In genomic region chr11:115931684-115932083, GRCh38 we compare ENCODE assay signal across 16 cellular contexts.
"Had no signal": no experiment of that assay in that cellular context is flagged by ENCODE, and none has a peak within 500 bp of the region (broad histone marks: within the 10 kb centered on the region; RNA-seq: fewer than 3 reads in every experiment).

No MANE protein-coding gene starts in this region.

- DNase-seq: activated CD4-positive, alpha-beta T cell treated with anti-CD3 and anti-CD28 coated beads for 36 hours; activated CD8-positive, alpha-beta T cell treated with anti-CD3 and anti-CD28 coated beads, Interleukin-2, amount 10 ng/mL, durations not matched to agents 7 days and 5 days; activated naive CD4-positive, alpha-beta T cell treated with Interleukin-2 at 50 U/mL for 16 hours; activated naive CD8-positive, alpha-beta T cell treated with anti-CD3 and anti-CD28 coated beads, Interleukin-2, amount 50 U/mL, for 24 hours; foreskin keratinocyte; nephron progenitor cell; sigmoid colon; stimulated activated naive CD8-positive, alpha-beta T cell treated with anti-CD3 and anti-CD28 coated beads, Interleukin-15, Interleukin-2, amounts not matched to agents 100 U/mL and 50 U/mL, for 24 hours; T1000 had no signal

- H3K9me3 ChIP-seq: ascending aorta, heart left ventricle, sigmoid colon, suprapubic skin had no signal

- H3K36me3 ChIP-seq: ascending aorta, heart left ventricle, sigmoid colon, suprapubic skin had no signal

- ATAC-seq: activated CD4-positive, alpha-beta T cell treated with anti-CD3 and anti-CD28 coated beads for 36 hours; activated CD8-positive, alpha-beta T cell treated with anti-CD3 and anti-CD28 coated beads, Interleukin-2, amount 10 ng/mL, durations not matched to agents 7 days and 5 days; activated naive CD8-positive, alpha-beta T cell treated with anti-CD3 and anti-CD28 coated beads, Interleukin-2, amount 50 U/mL, for 24 hours; foreskin keratinocyte; left lobe of liver; stimulated activated naive CD8-positive, alpha-beta T cell treated with anti-CD3 and anti-CD28 coated beads, Interleukin-15, Interleukin-2, amounts not matched to agents 100 U/mL and 50 U/mL, for 24 hours had no signal

- H3K4me1 ChIP-seq: ascending aorta, foreskin keratinocyte had no signal

- H3K27ac ChIP-seq: ascending aorta, foreskin keratinocyte, suprapubic skin, VCaP had no signal

- H3K27me3 ChIP-seq: ascending aorta, sigmoid colon, suprapubic skin had no signal

- FAIRE-seq: bronchial epithelial cell, islet of Langerhans had no signal

- H3K4me3 ChIP-seq: ascending aorta, heart left ventricle, sigmoid colon, suprapubic skin had no signal
